ENCODE assay signal across 8 cellular contexts in the genomic region with DNA sequence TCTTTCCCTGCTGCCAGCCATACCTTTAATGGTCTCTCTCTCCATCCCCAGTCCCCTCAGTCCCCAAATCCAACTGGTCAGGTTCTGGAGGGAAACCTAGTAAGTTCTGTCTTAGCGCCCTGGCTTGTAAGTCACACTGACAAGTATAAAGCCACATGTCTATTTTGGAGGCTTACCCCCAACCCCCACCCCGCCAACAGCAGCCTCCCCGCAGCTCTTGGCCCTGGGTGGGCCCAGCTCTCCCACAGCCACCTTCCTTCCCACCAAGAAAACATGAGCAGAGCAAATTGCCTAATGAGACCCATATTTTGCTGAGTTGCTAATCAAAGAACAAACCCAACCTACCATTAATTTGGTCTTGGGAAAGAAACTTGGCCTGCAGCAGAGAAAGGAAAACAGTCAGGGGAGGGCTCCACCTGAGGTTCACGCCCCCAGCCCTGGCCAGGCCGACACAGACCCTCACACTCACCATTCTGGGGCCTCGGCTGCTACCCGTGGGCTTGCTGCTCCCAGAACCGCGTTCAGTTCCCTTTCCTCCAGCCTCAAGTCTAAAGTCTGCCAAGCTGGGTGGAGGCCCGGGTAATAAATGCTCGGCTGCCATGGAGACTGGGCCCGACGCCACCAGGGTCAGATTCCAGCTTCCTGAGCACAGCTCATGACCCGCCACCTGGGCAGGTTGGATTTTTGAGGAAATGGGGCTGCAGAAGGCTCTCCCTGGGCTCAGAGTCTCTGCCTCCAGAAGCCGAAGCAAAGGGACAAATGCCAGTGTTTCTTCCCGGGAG. TPM values are rescaled to one million over a fixed set of nuclear protein-coding genes. Genes with fewer than 3 reads are reported as not detected.
DNase-seq lines count a peak whose midpoint lies in the region; ATAC-seq and TF ChIP-seq lines count a peak whose summit lies in the region.

A gene with protein sequence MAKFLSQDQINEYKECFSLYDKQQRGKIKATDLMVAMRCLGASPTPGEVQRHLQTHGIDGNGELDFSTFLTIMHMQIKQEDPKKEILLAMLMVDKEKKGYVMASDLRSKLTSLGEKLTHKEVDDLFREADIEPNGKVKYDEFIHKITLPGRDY (minus strand): TSS at position 557 of the 782 bp plus-strand sequence. CDS start 85 bp downstream, at position 472.

- H3K36me3 ChIP-seq in naive thymus-derived CD4-positive, alpha-beta T cell (ENCODE audit: control insufficient read depth in 2 of 3, insufficient read depth in 3 of 3, low read length in 3 of 3): no peaks in the 10 kb centered on the region

- H3K4me1 ChIP-seq in naive thymus-derived CD4-positive, alpha-beta T cell (ENCODE audit: control insufficient read depth in 2 of 2, insufficient read depth in 2 of 2, low read length in 2 of 2): peaks cover 0 to 21% of the 10 kb centered on the region in 2 donors

- peak within 1 kb of the TSS; percentile 83 for H3K27ac ChIP-seq in C4-2B
- no peak within 1 kb of the TSS for H3K27ac ChIP-seq in naive thymus-derived CD4-positive, alpha-beta T cell (ENCODE audit: low read depth, low read length)

- H3K27ac Mint-ChIP-seq in endothelial cell (ENCODE audit: unreplicated experiment): peak within 1 kb of the TSS; percentile 86
- peak within 1 kb of the TSS in 6 of 9 donors; percentile 28 to 82 (median 38) for H3K27ac Mint-ChIP-seq in naive thymus-derived CD4-positive, alpha-beta T cell
- H3K27ac Mint-ChIP-seq in osteocyte (ENCODE audit: unreplicated experiment): no peak within 1 kb of the TSS

- no peaks in the 10 kb centered on the region for H3K9me3 Mint-ChIP-seq in endothelial cell (ENCODE audit: unreplicated experiment)
- H3K9me3 Mint-ChIP-seq in naive thymus-derived CD4-positive, alpha-beta T cell: no peaks in the 10 kb centered on the region
- H3K9me3 Mint-ChIP-seq in osteocyte (ENCODE audit: unreplicated experiment): no peaks in the 10 kb centered on the region

- TF ChIP-seq CTCF in C4-2B (conservative IDR thresholded peaks at IDR 0.05) (no peak), endothelial cell (IDR thresholded peaks at IDR 0.05; ENCODE audit: unreplicated experiment) (no peak), osteocyte (IDR thresholded peaks at IDR 0.05) (no peak)

- H3K27me3 Mint-ChIP-seq in endothelial cell (ENCODE audit: unreplicated experiment) (peaks cover 13% of the 10 kb centered on the region), osteocyte (ENCODE audit: unreplicated experiment) (no peaks in the 10 kb centered on the region)
- H3K27me3 Mint-ChIP-seq in naive thymus-derived CD4-positive, alpha-beta T cell: no peaks in the 10 kb centered on the region

- POLR2A ChIA-PET in naive thymus-derived CD4-positive, alpha-beta T cell (lab: Charles Lee): no interaction called here

- intact Hi-C loops in naive thymus-derived CD4-positive, alpha-beta T cell (cut with micrococcal nuclease): no loop called here

- DNase-seq in NCI-H1105 treated with DMSO at 0.1 percent for 48 hours (lab: John Stamatoyannopoulos, UW) (peak; percentile 68), endothelial cell (ENCODE audit: low spot score) (no peak), osteocyte (ENCODE audit: extremely low spot score, unreplicated experiment) (no peak), GM19240 (ENCODE audit: insufficient read length, low spot score) (no peak)
- no peak for DNase-seq in naive thymus-derived CD4-positive, alpha-beta T cell

- H3K4me3 Mint-ChIP-seq in endothelial cell (ENCODE audit: unreplicated experiment): peak within 1 kb of the TSS; percentile 56
- peak within 1 kb of the TSS in 9 of 10 donors; percentile 32 to 75 (median 44) for H3K4me3 Mint-ChIP-seq in naive thymus-derived CD4-positive, alpha-beta T cell
- no peak within 1 kb of the TSS for H3K4me3 Mint-ChIP-seq in osteocyte (ENCODE audit: unreplicated experiment)

- no peak within 1 kb of the TSS for H3K4me3 ChIP-seq in naive thymus-derived CD4-positive, alpha-beta T cell (ENCODE audit: low read length)

- H3K36me3 Mint-ChIP-seq in endothelial cell (ENCODE audit: low read depth, unreplicated experiment) (peaks cover 3% of the 10 kb centered on the region), osteocyte (ENCODE audit: unreplicated experiment) (no peaks in the 10 kb centered on the region)
- peaks cover 0 to 4% (median 0%) of the 10 kb centered on the region in 5 donors for H3K36me3 Mint-ChIP-seq in naive thymus-derived CD4-positive, alpha-beta T cell

- no peaks in the 10 kb centered on the region for H3K9me3 ChIP-seq in naive thymus-derived CD4-positive, alpha-beta T cell (ENCODE audit: control insufficient read depth in 2 of 3, low read length in 3 of 3)

- ATAC-seq in naive thymus-derived CD4-positive, alpha-beta T cell: no peak
- no peak for ATAC-seq in GM21576 (IDR thresholded peaks at IDR 0.05; ENCODE audit: unreplicated experiment)
- no peak for ATAC-seq in GM21737 (IDR thresholded peaks at IDR 0.05; ENCODE audit: unreplicated experiment)

- H3K4me1 Mint-ChIP-seq in endothelial cell (ENCODE audit: unreplicated experiment): peaks cover 67% of the 10 kb centered on the region
- H3K4me1 Mint-ChIP-seq in naive thymus-derived CD4-positive, alpha-beta T cell: peaks cover 12 to 52% (median 30%) of the 10 kb centered on the region in 7 donors
- H3K4me1 Mint-ChIP-seq in osteocyte (ENCODE audit: unreplicated experiment): peaks cover 14% of the 10 kb centered on the region

- CTCF ChIA-PET in naive thymus-derived CD4-positive, alpha-beta T cell (lab: Charles Lee): no interaction called here

- H3K27me3 ChIP-seq in naive thymus-derived CD4-positive, alpha-beta T cell (ENCODE audit: control insufficient read depth in 2 of 2, insufficient read depth in 2 of 2, low read length in 2 of 2): no peaks in the 10 kb centered on the region

RNA-seq across cellular contexts. Expression of the gene that starts here (rescaled TPM):
- total RNA-seq in endothelial cell (ENCODE audit: unreplicated experiment) (11.0 TPM), osteocyte (1.8 and 2.0 TPM in 2 replicates)
- 10 to 100 TPM in 1 of 5 experiments, 1 to 10 TPM in 4; 2.5 to 14.6 (median 3.9) TPM for total RNA-seq in naive thymus-derived CD4-positive, alpha-beta T cell
- under 1 TPM; 0.13 to 0.29 TPM for polyA plus RNA-seq in naive thymus-derived CD4-positive, alpha-beta T cell
